8 cellular contexts compared by ENCODE assay signal in the genomic region with DNA sequence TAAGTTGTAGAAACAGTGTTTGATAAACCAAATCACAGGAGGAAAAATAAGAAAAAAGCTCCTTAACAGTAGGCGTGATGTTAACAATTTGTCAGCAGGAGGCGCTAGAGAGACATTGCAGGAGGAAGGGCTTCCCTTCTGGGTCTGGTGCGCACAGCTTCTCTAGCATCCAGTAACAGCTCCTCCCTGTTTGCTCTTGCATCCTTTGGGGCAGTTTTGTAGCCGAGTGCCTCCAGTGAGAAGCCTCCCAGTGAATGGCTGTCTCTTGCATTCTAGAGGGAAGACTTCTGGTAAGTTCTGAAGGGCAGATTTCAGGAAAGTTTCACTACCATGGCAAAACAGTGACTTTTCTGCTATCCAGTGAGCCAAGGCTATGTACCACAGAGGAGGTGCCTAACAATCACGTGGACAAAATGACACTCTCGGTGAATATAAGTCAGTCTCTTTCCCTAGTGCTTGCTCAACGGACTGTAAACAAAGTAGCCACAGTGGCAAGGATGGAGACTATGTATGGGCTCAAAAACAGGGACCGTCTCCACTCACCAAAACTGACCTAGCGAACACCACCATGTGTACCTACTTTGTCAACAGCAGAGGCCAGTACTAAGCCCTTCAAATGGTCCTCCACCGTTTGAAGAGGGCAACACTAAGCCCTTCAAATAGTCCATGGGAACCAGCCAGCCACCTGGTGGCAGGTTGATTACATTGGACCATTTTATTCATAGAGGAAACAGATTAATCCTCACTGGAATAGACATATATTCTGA. TPM values are rescaled to one million over a fixed set of nuclear protein-coding genes. Genes with fewer than 3 reads are reported as not detected.
DNase-seq lines count a peak whose midpoint lies in the region; ATAC-seq and TF ChIP-seq lines count a peak whose summit lies in the region.

No MANE protein-coding gene starts in this region.

- H3K36me3 ChIP-seq in lower lobe of right lung: no peaks in the 10 kb centered on the region

- ATAC-seq in GM18861 (IDR thresholded peaks at IDR 0.05; ENCODE audit: unreplicated experiment) (peak; percentile 76), HG03457 (IDR thresholded peaks at IDR 0.05; ENCODE audit: unreplicated experiment) (peak; percentile 71), lower lobe of right lung (peak; percentile 86 to 89)

- peaks cover 5% of the 10 kb centered on the region for H3K27me3 ChIP-seq in lower lobe of right lung (ENCODE audit: low read depth)

- intact Hi-C loops in lower lobe of right lung (cut with DNase I): no loop called here

- no peak overlapping the region for H3K4me3 ChIP-seq in lower lobe of right lung

- peak; percentile 79 for TF ChIP-seq CTCF in AG09319 (IDR thresholded peaks at IDR 0.05; ENCODE audit: low read depth, low read length)
- TF ChIP-seq CTCF in lower lobe of right lung (IDR thresholded peaks at IDR 0.05): peak; percentile 85

- H3K27ac ChIP-seq in lower lobe of right lung: no peak overlapping the region

- DNase-seq in AG09319 (ENCODE audit: extremely low read depth, low read depth) (peak; percentile 52), NCI-H524 treated with DMSO at 0.1 percent for 48 hours (lab: John Stamatoyannopoulos, UW) (peak; percentile 7), dermis microvascular lymphatic vessel endothelial cell (ENCODE audit: low read depth in 2 of 2) (peak; percentile 81 to 87), lower lobe of right lung (peak; percentile 59)
- peak; percentile 69 for DNase-seq in activated CD4-positive, alpha-beta T cell treated with anti-CD3 and anti-CD28 coated beads for 48 hours
- DNase-seq in stimulated activated CD8-positive, alpha-beta memory T cell treated with anti-CD3 and anti-CD28 coated beads, Interleukin-12 subunit alpha, Interleukin-12 subunit beta, amount 100 ng/mL, for 4 hours (ENCODE audit: low read depth): peak; percentile 7

- peaks cover 7% of the 10 kb centered on the region for H3K4me1 ChIP-seq in lower lobe of right lung

- H3K9me3 ChIP-seq in lower lobe of right lung: no peaks in the 10 kb centered on the region

RNA-seq across cellular contexts. Expression of a gene that starts 9.6 kb away (rescaled TPM):
- total RNA-seq in dermis microvascular lymphatic vessel endothelial cell (0.51 and 0.63 TPM in 2 replicates), lower lobe of right lung (4.4 TPM)

RNA-seq across cellular contexts. Expression of a gene that starts 42.6 kb away (rescaled TPM):
- 27.0 and 27.9 TPM in 2 replicates for total RNA-seq in dermis microvascular lymphatic vessel endothelial cell
- 51.8 TPM for total RNA-seq in lower lobe of right lung

Comparison
In these comparisons a context has a peak if more than half of its experiments do, and no peak if none do; other contexts are left out.
1. DNase-seq: peak in every context shown above with its lines; median percentile 84 in dermis microvascular lymphatic vessel endothelial cell; 69 in activated CD4-positive, alpha-beta T cell treated with anti-CD3 and anti-CD28 coated beads for 48 hours; 59 in lower lobe of right lung; 52 in AG09319; 7 in NCI-H524 treated with DMSO at 0.1 percent for 48 hours; 7 in stimulated activated CD8-positive, alpha-beta memory T cell treated with anti-CD3 and anti-CD28 coated beads, Interleukin-12 subunit alpha, Interleukin-12 subunit beta, amount 100 ng/mL, for 4 hours.